ENCODE assay signal across 29 cellular contexts in the genomic region with DNA sequence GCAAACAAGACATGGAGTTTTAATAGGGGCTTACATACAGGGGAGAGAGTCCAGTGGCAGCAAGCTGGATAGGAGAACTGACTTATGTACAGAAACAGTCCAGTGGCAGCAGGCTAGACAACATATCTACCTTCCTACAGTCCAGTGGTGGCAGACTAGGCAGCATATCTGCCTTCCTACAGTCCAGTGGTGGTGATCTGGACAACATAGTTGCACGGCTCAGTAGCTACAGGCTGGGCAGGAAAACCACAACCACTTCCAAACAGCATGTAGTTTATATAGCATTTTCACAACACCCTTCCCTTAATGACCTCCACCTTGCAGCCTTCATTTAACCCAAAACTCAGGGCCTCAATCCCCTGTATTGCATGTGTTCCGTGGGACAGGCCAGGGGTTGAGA.
"Had no signal": no experiment of that assay in that cellular context is flagged by ENCODE, and none has a peak within 500 bp of the region (broad histone marks: within the 10 kb centered on the region; RNA-seq: fewer than 3 reads in every experiment).

No MANE protein-coding gene starts in this region.

- H3K36me3 ChIP-seq: brain microvascular endothelial cell, gastrocnemius medialis, left ventricle myocardium inferior, neutrophil, ovary, prostate gland, transverse colon had no signal

- DNase-seq: activated CD4-positive, alpha-beta T cell treated with anti-CD3 and anti-CD28 coated beads for 48 hours; activated CD4-positive, alpha-beta T cell treated with anti-CD3 and anti-CD28 coated beads, Interleukin-2, amount 50 U/mL, for 48 hours; activated CD8-positive, alpha-beta memory T cell treated with anti-CD3 and anti-CD28 coated beads for 24 hours; activated gamma-delta T cell; activated naive CD4-positive, alpha-beta T cell treated with anti-CD3 and anti-CD28 coated beads, Interleukin-2, amount 10 ng/mL, durations not matched to agents 7 days and 5 days; activated T-cell treated with anti-CD3 and anti-CD28 coated beads, Interleukin-2, amount 50 U/mL, for 1 hour; amniotic stem cell; brain microvascular endothelial cell; dorsolateral prefrontal cortex; effector memory CD4-positive, alpha-beta T cell; gastrocnemius medialis; left ventricle myocardium inferior; ovary; stimulated activated CD4-positive, alpha-beta T cell treated with anti-CD3 and anti-CD28 coated beads, Interleukin-1b, Interleukin-23, amount 100 ng/mL, for 48 hours; stimulated activated CD4-positive, alpha-beta T cell treated with anti-CD3 and anti-CD28 coated beads, Interleukin-4, amount 100 ng/mL, for 4 hours; stimulated activated CD8-positive, alpha-beta memory T cell treated with anti-CD3 and anti-CD28 coated beads, Interleukin-4, amount 100 ng/mL, for 48 hours; stimulated activated naive B cell treated with anti-CD40 and anti-IgM and Interleukin-4, amounts not matched to agents 10 μg/mL and 1 μg/mL and 100 μg/mL, for 72 hours; T-helper 1 cell; transverse colon had no signal

- H3K4me2 ChIP-seq: smooth muscle cell had no signal

- H3K4me1 ChIP-seq: left ventricle myocardium inferior, prostate gland, transverse colon had no signal

- H3K27me3 ChIP-seq: brain microvascular endothelial cell, dorsolateral prefrontal cortex, gastrocnemius medialis, neutrophil, ovary, transverse colon had no signal

- H3K27ac ChIP-seq: brain microvascular endothelial cell, coronary artery, dorsolateral prefrontal cortex, gastrocnemius medialis, left ventricle myocardium inferior, neutrophil, ovary, prostate gland, transverse colon, VCaP had no signal

- ATAC-seq: activated CD4-positive, CD25-positive, alpha-beta regulatory T cell treated with anti-CD3 and anti-CD28 coated beads, Interleukin-2, amount 50 U/mL, for 24 hours; gastrocnemius medialis; stimulated activated naive B cell treated with anti-CD40 and anti-IgM and Interleukin-4, amounts not matched to agents 10 μg/mL and 1 μg/mL and 100 μg/mL, for 72 hours had no signal

- H3K36me3 Mint-ChIP-seq: activated naive CD4-positive, alpha-beta T cell treated with anti-CD3 and anti-CD28 coated beads, Interleukin-2, amount 10 ng/mL, durations not matched to agents 7 days and 5 days; stimulated activated naive B cell treated with anti-CD40 and anti-IgM and Interleukin-4, amounts not matched to agents 10 μg/mL and 1 μg/mL and 100 μg/mL, for 72 hours had no signal

- H3K9me3 Mint-ChIP-seq: activated naive CD4-positive, alpha-beta T cell treated with anti-CD3 and anti-CD28 coated beads, Interleukin-2, amount 10 ng/mL, durations not matched to agents 7 days and 5 days; activated T-helper 1 cell treated with anti-CD3 and anti-CD28 coated beads, Interleukin-12 subunit alpha, Interleukin-12 subunit beta, Interleukin-2, Interleukin-4 antibody, amounts not matched to agents 30 ng/mL and 10 ng/mL and 1 ng/mL, durations not matched to agents 14 hours and 24 hours and 36 hours; stimulated activated naive B cell treated with anti-CD40 and anti-IgM and Interleukin-4, amounts not matched to agents 10 μg/mL and 1 μg/mL and 100 μg/mL, for 72 hours had no signal

- H3K9me3 ChIP-seq: gastrocnemius medialis, neutrophil, ovary, prostate gland, transverse colon had no signal

- H3K27ac Mint-ChIP-seq: activated naive CD4-positive, alpha-beta T cell treated with anti-CD3 and anti-CD28 coated beads, Interleukin-2, amount 10 ng/mL, durations not matched to agents 7 days and 5 days; activated T-helper 1 cell treated with anti-CD3 and anti-CD28 coated beads, Interleukin-12 subunit alpha, Interleukin-12 subunit beta, Interleukin-2, Interleukin-4 antibody, amounts not matched to agents 30 ng/mL and 10 ng/mL and 1 ng/mL, durations not matched to agents 14 hours and 24 hours and 36 hours; nephron; stimulated activated naive B cell treated with anti-CD40 and anti-IgM and Interleukin-4, amounts not matched to agents 10 μg/mL and 1 μg/mL and 100 μg/mL, for 72 hours; T-helper 2 cell treated with Interferon-gamma antibody and Interleukin-4, amounts not matched to agents 5 μg/mL and 100 μg/mL, for 36 hours had no signal

- H3K4me3 ChIP-seq: coronary artery, dorsolateral prefrontal cortex, gastrocnemius medialis, left ventricle myocardium inferior, lung, ovary, prostate gland, smooth muscle cell, transverse colon had no signal
